Comparison of ENCODE assay signal across 1 cellular context in genomic region chr11:74842967-74843366, GRCh38.
TF ChIP-seq lines count a peak whose summit lies in the region.

No MANE protein-coding gene starts in this region.

TF ChIP-seq in GM23338, 12 proteins besides CTCF, POLR2A, EP300 and RAD21 (continued from another document):
- TF ChIP-seq ZNF462 (CRISPR knock-in tag; IDR thresholded peaks at IDR 0.05) (no peak), EZH2phosphoT487 (IDR thresholded peaks at IDR 0.05; ENCODE audit: unreplicated experiment) (no peak)
